In genomic region chr15:88940110-88940675, GRCh38 we compare ENCODE assay signal across 18 cellular contexts. TPM values are rescaled to one million over a fixed set of nuclear protein-coding genes. Genes with fewer than 3 reads are reported as not detected.
DNase-seq lines count a peak whose midpoint lies in the region; FAIRE-seq and TF ChIP-seq lines count a peak whose summit lies in the region.
"Had no signal": no experiment of that assay in that cellular context is flagged by ENCODE, and none has a peak within 500 bp of the region (broad histone marks: within the 10 kb centered on the region; RNA-seq: fewer than 3 reads in every experiment).

No MANE protein-coding gene starts in this region.

- H3K27me3 Mint-ChIP-seq in H9 (ENCODE audit: low read depth) = no peaks in the 10 kb centered on the region

- no peak overlapping the region for H3K27ac ChIP-seq in H9 (ENCODE audit: insufficient read length, low read depth, low read length)
- H3K27ac ChIP-seq in SK-N-MC = peak overlapping the region; percentile 47; the same call in 1 of the 2 replicates
- H3K27ac ChIP-seq in H1 (ENCODE audit: low read depth, low read length) = no peak overlapping the region
- no peak overlapping the region for H3K27ac ChIP-seq in osteoblast (ENCODE audit: low read depth, low read length)
- no peak overlapping the region for H3K27ac ChIP-seq in trophoblast cell (ENCODE audit: low read depth, low read length)
- H3K27ac ChIP-seq: C4-2B had no signal

- H3K9ac ChIP-seq in H9 (ENCODE audit: extremely low read depth, insufficient read length, low read length) (no peak overlapping the region), SK-N-MC (ENCODE audit: insufficient read length) (no peak overlapping the region), H1 (replicated peaks in 1 of 4; ENCODE audit: extremely low read depth in 1 of 4, low read depth in 3 of 4, low read length in 3 of 4) (no peak overlapping the region), trophoblast cell (ENCODE audit: low read length) (no peak overlapping the region)

- no peak overlapping the region for H3K4me3 ChIP-seq in SK-N-MC
- H3K4me3 ChIP-seq in H1 (ENCODE audit: extremely low read depth in 1 of 4, insufficient read depth in 2 of 4, low read depth in 3 of 4, low read length in 4 of 4) = no peak overlapping the region
- no peak overlapping the region for H3K4me3 ChIP-seq in osteoblast (ENCODE audit: insufficient read depth, low read length)
- H3K4me3 ChIP-seq in trophoblast cell (ENCODE audit: low read depth, low read length) = no peak overlapping the region

- no peak overlapping the region for H4K12ac ChIP-seq in trophoblast cell (ENCODE audit: low read depth, low read length)

- H3K4me1 Mint-ChIP-seq in H9 = peaks cover 36 to 40% of the 10 kb centered on the region in 2 experiments
- H3K4me1 Mint-ChIP-seq: CD4-positive, alpha-beta memory T cell had no signal

- no peak overlapping the region for H3K14ac ChIP-seq in H9 (ENCODE audit: insufficient read depth, low read length)
- no peak overlapping the region for H3K14ac ChIP-seq in H1 (ENCODE audit: insufficient read length)
- no peak overlapping the region for H3K14ac ChIP-seq in trophoblast cell (ENCODE audit: low read length)

- H3K79me2 ChIP-seq in H9 (ENCODE audit: insufficient read depth, low read length) (no peaks in the 10 kb centered on the region; the same call in 1 of the 2 replicates), H1 (ENCODE audit: control insufficient read depth in 1 of 2, insufficient read depth in 2 of 2, low read length in 2 of 2) (no peaks in the 10 kb centered on the region), osteoblast (ENCODE audit: insufficient read depth, low read length) (no peaks in the 10 kb centered on the region), trophoblast cell (ENCODE audit: control insufficient read depth, insufficient read depth, low read length, poor library complexity) (no peaks in the 10 kb centered on the region)

- H2AFZ ChIP-seq in H9 (ENCODE audit: low read length) (no peak overlapping the region), H1 (ENCODE audit: low read length) (no peak overlapping the region), osteoblast (ENCODE audit: low read length) (peak overlapping the region; percentile 25), trophoblast cell (ENCODE audit: insufficient read depth, low read length, poor library complexity) (no peak overlapping the region)

- no peak for TF ChIP-seq EP300 in H1 (IDR thresholded peaks at IDR 0.05; ENCODE audit: borderline replicate concordance in 1 of 2, low read depth in 2 of 2, low read length in 2 of 2)

- H3T11ph ChIP-seq in H9 (ENCODE audit: low read length) = no peak overlapping the region

- no peak overlapping the region for H4K8ac ChIP-seq in H9 (replicated peaks; ENCODE audit: insufficient read length, low read depth, low read length)
- no peak overlapping the region for H4K8ac ChIP-seq in H1 (ENCODE audit: extremely low read depth, insufficient read depth, low read length)
- H4K8ac ChIP-seq in trophoblast cell (ENCODE audit: low read depth, low read length) = no peak overlapping the region

- WGBS in H9 (ENCODE audit: extremely low coverage, insufficient read length, low lambda C conversion rate) = no CpG with 5 or more reads among the region's 4 CpGs
- WGBS in H1 (ENCODE audit: extremely low coverage in 1 of 2, insufficient coverage in 1 of 2, insufficient read length in 1 of 2, insufficient replicate concordance in 2 of 2, low coverage in 1 of 2, low lambda C conversion rate in 2 of 2, missing lambda C conversion rate in 1 of 2), 2 experiments = 90% methylated on average over 4 of the region's 4 CpGs; no CpG with 5 or more reads in 1 of the 2 experiments
- WGBS in trophoblast cell (ENCODE audit: extremely low coverage, insufficient coverage, insufficient read length) = no CpG with 5 or more reads among the region's 4 CpGs

- TF ChIP-seq CTCF in H9 (conservative IDR thresholded peaks at IDR 0.05) = no peak
- TF ChIP-seq CTCF in H1 (IDR thresholded peaks at IDR 0.05; ENCODE audit: control extremely low read depth in 1 of 3, insufficient read depth in 1 of 3, low read depth in 1 of 3, low read length in 3 of 3) = no peak
- TF ChIP-seq CTCF in osteoblast (IDR thresholded peaks at IDR 0.05; ENCODE audit: extremely low read depth, low read depth, low read length) = no peak

- H4K5ac ChIP-seq in H9 (ENCODE audit: insufficient read length, low read depth, low read length) (no peak overlapping the region), H1 (ENCODE audit: insufficient read length, low read depth, low read length) (no peak overlapping the region)

- POLR2A ChIA-PET in H1 (lab: Charles Lee; ENCODE audit: partially characterized antibody) = interaction anchor here (0.8 to 1.6 kb wide), 7 partner anchors 11 to 45 kb away, joined by 3 to 12 read pairs (median 3); partner anchors contain the start of gene HAPLN3

- H2AK5ac ChIP-seq in H9 (ENCODE audit: insufficient read length, low read length) = no peak overlapping the region
- H2AK5ac ChIP-seq in H1 (ENCODE audit: low read depth, low read length) = no peak overlapping the region
- no peak overlapping the region for H2AK5ac ChIP-seq in trophoblast cell (ENCODE audit: low read length)

- H3K36me3 ChIP-seq in SK-N-MC (ENCODE audit: insufficient read depth, low read length) = no peaks in the 10 kb centered on the region
- no peaks in the 10 kb centered on the region for H3K36me3 ChIP-seq in H1 (ENCODE audit: control insufficient read depth in 2 of 4, insufficient read depth in 4 of 4, low read length in 3 of 4)
- no peaks in the 10 kb centered on the region for H3K36me3 ChIP-seq in osteoblast (ENCODE audit: insufficient read depth, low read length)
- no peaks in the 10 kb centered on the region for H3K36me3 ChIP-seq in trophoblast cell (ENCODE audit: control insufficient read depth in 1 of 2, insufficient read depth in 2 of 2, low read length in 2 of 2)
- H3K36me3 ChIP-seq: BE2C had no signal

- no peak overlapping the region for H4K91ac ChIP-seq in H9 (ENCODE audit: insufficient read length, low read depth, low read length)
- H4K91ac ChIP-seq in H1 (replicated peaks; ENCODE audit: insufficient read length, low read length) = no peak overlapping the region
- no peak overlapping the region for H4K91ac ChIP-seq in trophoblast cell (ENCODE audit: low read depth, low read length)

- H2BK12ac ChIP-seq in H9 (ENCODE audit: insufficient read length, low read depth, low read length) (no peak overlapping the region), H1 (ENCODE audit: low read depth, low read length) (peak overlapping the region; percentile 69; the same call in 1 of the 2 replicates), trophoblast cell (ENCODE audit: low read length) (no peak overlapping the region)

- H3K4ac ChIP-seq in H9 (ENCODE audit: low read depth, low read length) (no peak overlapping the region), H1 (replicated peaks; ENCODE audit: insufficient read length, low read depth, low read length) (no peak overlapping the region), trophoblast cell (ENCODE audit: low read depth, low read length) (no peak overlapping the region)

- TF ChIP-seq POLR2A in H1 (IDR thresholded peaks at IDR 0.05; ENCODE audit: control extremely low read depth in 1 of 2, low read depth in 2 of 2, low read length in 2 of 2) = no peak

- H3K23me2 ChIP-seq in H9 (ENCODE audit: insufficient read length, low read depth, low read length, poor library complexity, severe bottlenecking) = no peaks in the 10 kb centered on the region
- H3K23me2 ChIP-seq in H1 (ENCODE audit: low read depth, low read length) = no peaks in the 10 kb centered on the region

- H3K9me3 ChIP-seq in H9 (ENCODE audit: control insufficient read depth, low read depth, low read length) (peaks cover 2% of the 10 kb centered on the region), SK-N-MC (ENCODE audit: low read depth, low read length) (no peaks in the 10 kb centered on the region), H1 (ENCODE audit: insufficient read depth in 2 of 2, low read depth in 1 of 2, low read length in 1 of 2) (peaks cover 0 to 3% of the 10 kb centered on the region in 2 experiments; a peak in 3 of 4 replicates), osteoblast (ENCODE audit: low read depth, low read length) (no peaks in the 10 kb centered on the region), trophoblast cell (ENCODE audit: insufficient read depth, low read depth, low read length) (no peaks in the 10 kb centered on the region)
- H3K9me3 ChIP-seq: BE2C had no signal

- H3K4me1 ChIP-seq in H9 (ENCODE audit: insufficient read depth, low read length) = peaks cover 4% of the 10 kb centered on the region; the same call in 1 of the 2 replicates
- H3K4me1 ChIP-seq in H1 (replicated peaks in 1 of 4; ENCODE audit: control insufficient read depth in 3 of 4, insufficient read depth in 4 of 4, low read length in 3 of 4) = peaks cover 0 to 7% (median 2%) of the 10 kb centered on the region in 4 experiments; a peak in 4 of 7 replicates
- no peaks in the 10 kb centered on the region for H3K4me1 ChIP-seq in osteoblast (ENCODE audit: insufficient read depth, low read length)
- H3K4me1 ChIP-seq in trophoblast cell (ENCODE audit: control insufficient read depth in 1 of 2, insufficient read depth in 2 of 2, low read length in 2 of 2) = no peaks in the 10 kb centered on the region
- H3K4me1 ChIP-seq: BE2C had no signal

- H3K4me2 ChIP-seq in H9 (ENCODE audit: insufficient read depth, insufficient read length, low read length) = no peak overlapping the region
- H3K4me2 ChIP-seq in H1 (ENCODE audit: insufficient read depth in 1 of 2, low read depth in 2 of 2, low read length in 2 of 2) = no peak overlapping the region
- H3K4me2 ChIP-seq in osteoblast (ENCODE audit: insufficient read depth, low read length) = peak overlapping the region; percentile 43
- no peak overlapping the region for H3K4me2 ChIP-seq in trophoblast cell (ENCODE audit: low read length)

- H3K9me3 Mint-ChIP-seq in H9 = peaks cover 29 to 36% of the 10 kb centered on the region in 2 experiments

- H3K18ac ChIP-seq in H9 (ENCODE audit: insufficient read length, low read depth, low read length) = no peak overlapping the region
- H3K18ac ChIP-seq in H1 (ENCODE audit: extremely low read depth, low read length) = no peak overlapping the region; the same call in 1 of the 2 replicates
- no peak overlapping the region for H3K18ac ChIP-seq in trophoblast cell (ENCODE audit: low read length)

- H2BK20ac ChIP-seq in H9 (ENCODE audit: low read depth, low read length, poor library complexity, severe bottlenecking) = no peak overlapping the region
- no peak overlapping the region for H2BK20ac ChIP-seq in H1 (ENCODE audit: low read length)

- CTCF ChIA-PET in H1 (lab: Charles Lee; ENCODE audit: partially characterized antibody) = interaction anchor here (1.2 to 4.4 kb wide), 3 partner anchors 24 to 238 kb away, joined by 3 to 21 read pairs (median 3); no protein-coding TSS in a partner anchor

- DNase-seq in H9 = no peak
- DNase-seq in SK-N-MC (ENCODE audit: low read depth, low spot score) = no peak
- DNase-seq in H1 (ENCODE audit: low read depth in 1 of 2, low spot score in 2 of 2) = peak in 1 of 2 experiments; percentile 24
- DNase-seq in osteoblast (ENCODE audit: insufficient read length, low spot score, missing footprints) = no peak
- DNase-seq in DMS153 (lab: John Stamatoyannopoulos, UW) = no peak
- no peak for DNase-seq in trophoblast cell
- no peak for DNase-seq in NCI-H524 treated with DMSO at 0.1 percent for 48 hours (lab: John Stamatoyannopoulos, UW)
- DNase-seq: BE2C; CD4-positive, alpha-beta memory T cell; DND-41; GDM1 had no signal

- H3K56ac ChIP-seq in H9 (ENCODE audit: insufficient read length, low read depth, low read length) (no peak overlapping the region), H1 (replicated peaks; ENCODE audit: insufficient read length, low read depth, low read length) (no peak overlapping the region)

- no peak for FAIRE-seq in H1 (lab: Jason Lieb, UNC)
- FAIRE-seq: A204.1, D721Med, GM12892, GM19239, H54 had no signal

- H3K36me3 Mint-ChIP-seq in H9 (ENCODE audit: insufficient read depth in 1 of 3, low read depth in 3 of 3) = peaks cover 3 to 33% (median 13%) of the 10 kb centered on the region in 3 experiments
- H3K36me3 Mint-ChIP-seq: CD4-positive, alpha-beta memory T cell; IgD-negative memory B cell had no signal

- H3K27me3 ChIP-seq in H9 (ENCODE audit: insufficient read depth, low read length) (no peaks in the 10 kb centered on the region), H1 (replicated peaks in 1 of 4; ENCODE audit: control insufficient read depth in 3 of 4, extremely low read depth in 1 of 4, insufficient read depth in 3 of 4, low read length in 3 of 4) (no peaks in the 10 kb centered on the region), osteoblast (ENCODE audit: insufficient read depth, low read length) (peaks cover 3% of the 10 kb centered on the region), trophoblast cell (ENCODE audit: insufficient read depth, low read length) (no peaks in the 10 kb centered on the region)
- H3K27me3 ChIP-seq: BE2C had no signal

- no peaks in the 10 kb centered on the region for H3K79me1 ChIP-seq in H9 (ENCODE audit: insufficient read depth, low read depth, low read length, poor library complexity, severe bottlenecking)
- no peaks in the 10 kb centered on the region for H3K79me1 ChIP-seq in H1 (ENCODE audit: low read depth, low read length)
- H3K79me1 ChIP-seq in trophoblast cell (ENCODE audit: low read length) = no peaks in the 10 kb centered on the region

- no peak for TF ChIP-seq RAD21 in H1 (IDR thresholded peaks at IDR 0.05 in 1 of 2, conservative IDR thresholded peaks at IDR 0.05 in 1 of 2; ENCODE audit: low read depth in 2 of 2, low read length in 2 of 2)

- H3K4me3 Mint-ChIP-seq in H9 = no peak overlapping the region; a peak in 1 of 5 replicates
- H3K4me3 Mint-ChIP-seq: CD4-positive, alpha-beta memory T cell had no signal

- H2BK15ac ChIP-seq in H9 (ENCODE audit: low read depth, low read length) (no peak overlapping the region), H1 (ENCODE audit: low read length) (no peak overlapping the region)

- H2BK120ac ChIP-seq in H9 (ENCODE audit: low read depth, low read length, poor library complexity, severe bottlenecking) (no peak overlapping the region), H1 (replicated peaks; ENCODE audit: low read depth, low read length) (peak overlapping the region; percentile 18), trophoblast cell (ENCODE audit: insufficient read depth, low read length, poor library complexity) (no peak overlapping the region)

- peak overlapping the region in 2 of 3 experiments; percentile 1 to 59; a peak in 2 of 7 replicates for H3K27ac Mint-ChIP-seq in H9
- H3K27ac Mint-ChIP-seq: IgD-negative memory B cell had no signal

- H2BK5ac ChIP-seq in H9 (ENCODE audit: insufficient read length, low read length) (no peak overlapping the region), H1 (ENCODE audit: low read depth, low read length) (no peak overlapping the region), trophoblast cell (ENCODE audit: low read depth, low read length, poor library complexity) (no peak overlapping the region)

- no peaks in the 10 kb centered on the region for H4K20me1 ChIP-seq in H9 (ENCODE audit: control insufficient read depth, insufficient read depth, insufficient read length)
- H4K20me1 ChIP-seq in H1 (replicated peaks in 1 of 2; ENCODE audit: control insufficient read depth in 1 of 2, insufficient read depth in 2 of 2, low read length in 2 of 2) = no peaks in the 10 kb centered on the region
- H4K20me1 ChIP-seq in osteoblast (ENCODE audit: insufficient read depth, low read length) = no peaks in the 10 kb centered on the region

- H3K23ac ChIP-seq in H9 (ENCODE audit: insufficient read length, low read depth, low read length) (no peak overlapping the region), H1 (ENCODE audit: insufficient read length) (no peak overlapping the region), trophoblast cell (ENCODE audit: low read length) (no peak overlapping the region)

RNA-seq across cellular contexts. Expression of gene MFGE8, which starts 27.0 kb away (rescaled TPM):
- 643 and 653 TPM in 2 replicates for total RNA-seq in H9 (2021)
- total RNA-seq in H1 (2021; fragmentation: NEBNext Ultra II Directional; extraction: Animal tissue kit (Norgen Biotek cat#: 25700)) = 1,211 and 1,237 TPM in 2 replicates
- polyA plus RNA-seq in H1 (2011; rRNA removed) = 2,117 and 2,643 TPM in 2 replicates
- 1,895 TPM for polyA plus RNA-seq in H1 (2011; cell fraction: cytosol; rRNA removed)
- polyA plus RNA-seq in H1 (2011; cell fraction: nucleus; rRNA removed) = 4,441 TPM
- polyA plus RNA-seq in H1 (2012, experiment 1 of 2) = 1,613 to 2,038 TPM (median 1,926 TPM) in 4 replicates
- polyA plus RNA-seq in H1 (2012, experiment 2 of 2) = 1,448 TPM
- 955 TPM for polyA plus RNA-seq in H1 (2013, experiment 1 of 2)
- 930 TPM for polyA plus RNA-seq in H1 (2013, experiment 2 of 2)
- polyA minus RNA-seq in H1 (2011; rRNA and poly(A)+ RNA removed) = 1,165 and 1,269 TPM in 2 replicates
- 1,023 TPM for polyA minus RNA-seq in H1 (2011; cell fraction: cytosol; rRNA and poly(A)+ RNA removed)
- polyA minus RNA-seq in H1 (2011; cell fraction: nucleus; rRNA and poly(A)+ RNA removed) = 1,091 TPM
- total RNA-seq in osteoblast = 195 and 209 TPM in 2 replicates
- polyA plus RNA-seq in trophoblast cell (2013) = 445 and 464 TPM in 2 replicates

RNA-seq across cellular contexts. Expression of gene HAPLN3, which starts 44.8 kb away (rescaled TPM):
- total RNA-seq in H9 (2021) = 41.7 and 42.4 TPM in 2 replicates
- total RNA-seq in H1 (2021; fragmentation: NEBNext Ultra II Directional; extraction: Animal tissue kit (Norgen Biotek cat#: 25700)) = 76.2 and 80.9 TPM in 2 replicates
- polyA plus RNA-seq in H1 (2011; rRNA removed) = 79.7 and 115 TPM in 2 replicates
- 102 TPM for polyA plus RNA-seq in H1 (2011; cell fraction: cytosol; rRNA removed)
- 143 TPM for polyA plus RNA-seq in H1 (2011; cell fraction: nucleus; rRNA removed)
- polyA plus RNA-seq in H1 (2012, experiment 1 of 2) = 49.1 to 81.6 TPM (median 72.4 TPM) in 4 replicates
- 68.3 TPM for polyA plus RNA-seq in H1 (2012, experiment 2 of 2)
- 61.1 TPM for polyA plus RNA-seq in H1 (2013, experiment 1 of 2)
- polyA plus RNA-seq in H1 (2013, experiment 2 of 2) = 63.9 TPM
- 17.3 and 31.2 TPM in 2 replicates for polyA minus RNA-seq in H1 (2011; rRNA and poly(A)+ RNA removed)
- 40.7 TPM for polyA minus RNA-seq in H1 (2011; cell fraction: cytosol; rRNA and poly(A)+ RNA removed)
- 26.8 TPM for polyA minus RNA-seq in H1 (2011; cell fraction: nucleus; rRNA and poly(A)+ RNA removed)
- 14.7 and 18.8 TPM in 2 replicates for total RNA-seq in osteoblast
- polyA plus RNA-seq in trophoblast cell (2013) = 32.5 and 37.3 TPM in 2 replicates
